ENCODE assay signal across 11 cellular contexts in the genomic region with DNA sequence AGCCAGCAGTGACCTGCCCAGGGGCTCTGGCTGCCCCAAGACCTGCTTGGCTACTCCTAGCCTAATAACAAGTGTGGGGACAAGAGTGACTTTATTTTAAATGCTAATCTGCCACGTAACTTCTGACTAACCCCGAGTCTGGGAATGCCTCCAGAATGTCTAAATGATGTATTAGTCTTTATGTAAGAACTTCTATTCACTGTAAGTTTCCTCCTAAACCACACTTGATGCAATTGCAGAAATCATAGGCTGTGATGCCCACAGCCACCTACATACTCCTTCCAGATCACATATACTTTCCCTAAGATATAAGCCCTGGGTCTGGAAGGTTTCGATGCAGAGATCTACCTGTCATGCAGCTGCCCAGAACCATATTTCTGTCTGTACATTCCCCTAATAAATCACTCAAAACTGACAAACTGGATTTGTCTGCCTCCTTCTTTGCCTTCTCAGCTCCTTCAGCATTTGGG. TPM values are rescaled to one million over a fixed set of nuclear protein-coding genes. Genes with fewer than 3 reads are reported as not detected.
A peak's percentile ranks its signal among the peaks of the same experiment; 100 is the strongest.
DNase-seq lines count a peak whose midpoint lies in the region; ATAC-seq, FAIRE-seq and TF ChIP-seq lines count a peak whose summit lies in the region.
"Had no signal": no experiment of that assay in that cellular context is flagged by ENCODE, and none has a peak within 500 bp of the region (broad histone marks: within the 10 kb centered on the region; RNA-seq: fewer than 3 reads in every experiment).

No MANE protein-coding gene starts in this region.

- POLR2A ChIA-PET in activated CD8-positive, alpha-beta T cell treated with anti-CD3 and anti-CD28 coated beads for 36 hours (lab: Charles Lee): no interaction called here

- H3K36me3 Mint-ChIP-seq in Calu3 (ENCODE audit: insufficient read depth, unreplicated experiment): peaks cover 6% of the 10 kb centered on the region
- H3K36me3 Mint-ChIP-seq in activated CD8-positive, alpha-beta T cell treated with anti-CD3 and anti-CD28 coated beads for 36 hours (ENCODE audit: low read depth): no peaks in the 10 kb centered on the region

- no peaks in the 10 kb centered on the region for H3K9me3 Mint-ChIP-seq in Calu3 (ENCODE audit: low read depth, unreplicated experiment)
- no peaks in the 10 kb centered on the region for H3K9me3 Mint-ChIP-seq in activated CD8-positive, alpha-beta T cell treated with anti-CD3 and anti-CD28 coated beads for 36 hours
- H3K9me3 Mint-ChIP-seq: stimulated activated naive CD8-positive, alpha-beta T cell treated with anti-CD3 and anti-CD28 coated beads, Interleukin-15, Interleukin-2, amounts not matched to agents 100 ng/mL and 50 ng/mL, for 24 hours; T-helper 1 cell treated with Interleukin-12 subunit alpha and Interleukin-12 subunit beta and Interleukin-4 antibody, amounts not matched to agents 30 μg/mL and 1 μg/mL, for 36 hours had no signal

- TF ChIP-seq CTCF in Calu3 (IDR thresholded peaks at IDR 0.05; ENCODE audit: unreplicated experiment): no peak
- no peak for TF ChIP-seq CTCF in fibroblast of lung (conservative IDR thresholded peaks at IDR 0.05 in 1 of 2, IDR thresholded peaks at IDR 0.05 in 1 of 2; ENCODE audit: low read depth in 1 of 2, low read length in 2 of 2)
- no peak for TF ChIP-seq CTCF in activated CD8-positive, alpha-beta T cell treated with anti-CD3 and anti-CD28 coated beads for 36 hours (IDR thresholded peaks at IDR 0.05)

- no peaks in the 10 kb centered on the region for H3K36me3 ChIP-seq in fibroblast of lung (ENCODE audit: control insufficient read depth, insufficient read depth, low read length)

- no peaks in the 10 kb centered on the region for H3K27me3 Mint-ChIP-seq in Calu3 (ENCODE audit: unreplicated experiment)
- no peaks in the 10 kb centered on the region for H3K27me3 Mint-ChIP-seq in activated CD8-positive, alpha-beta T cell treated with anti-CD3 and anti-CD28 coated beads for 36 hours
- H3K27me3 Mint-ChIP-seq: stimulated activated naive CD8-positive, alpha-beta T cell treated with anti-CD3 and anti-CD28 coated beads, Interleukin-15, Interleukin-2, amounts not matched to agents 100 ng/mL and 50 ng/mL, for 24 hours had no signal

- intact Hi-C loops in Calu3 (cut with micrococcal nuclease; ENCODE audit: unreplicated experiment): no loop called here
- intact Hi-C loops in activated CD8-positive, alpha-beta T cell treated with anti-CD3 and anti-CD28 coated beads for 36 hours (cut with micrococcal nuclease): no loop called here

- H3K4me3 ChIP-seq in fibroblast of lung (replicated peaks in 1 of 4; ENCODE audit: control extremely low read depth in 1 of 4, insufficient read depth in 1 of 4, low read depth in 3 of 4, low read length in 4 of 4): no peak overlapping the region

- H4K20me1 ChIP-seq in fibroblast of lung (ENCODE audit: control insufficient read depth, extremely low read depth, insufficient read depth, low read length): no peaks in the 10 kb centered on the region

- BruUV-seq in Calu3 (replicated peaks; lab: Mats Ljungman, UMichigan): no TSS peak

- CTCF ChIA-PET in Calu3 (lab: Charles Lee): no interaction called here
- CTCF ChIA-PET in activated CD8-positive, alpha-beta T cell treated with anti-CD3 and anti-CD28 coated beads for 36 hours (lab: Charles Lee): no interaction called here

- no peak for TF ChIP-seq POLR2A in GM12891 (IDR thresholded peaks at IDR 0.05; ENCODE audit: low read depth, low read length)

- H3K27ac ChIP-seq in fibroblast of lung (ENCODE audit: insufficient read depth, low read length): peak overlapping the region; percentile 8

- H3K9ac ChIP-seq in fibroblast of lung (ENCODE audit: insufficient read depth, low read length): no peak overlapping the region

- H3K27ac Mint-ChIP-seq in Calu3 (ENCODE audit: unreplicated experiment): no peak overlapping the region
- H3K27ac Mint-ChIP-seq in activated CD8-positive, alpha-beta T cell treated with anti-CD3 and anti-CD28 coated beads for 36 hours: no peak overlapping the region
- H3K27ac Mint-ChIP-seq: stimulated activated naive CD8-positive, alpha-beta T cell treated with anti-CD3 and anti-CD28 coated beads, Interleukin-15, Interleukin-2, amounts not matched to agents 100 ng/mL and 50 ng/mL, for 24 hours; T-helper 1 cell treated with Interleukin-12 subunit alpha and Interleukin-12 subunit beta and Interleukin-4 antibody, amounts not matched to agents 30 μg/mL and 1 μg/mL, for 36 hours had no signal

- DNase-seq in Calu3 (peak; percentile 8), RKO (ENCODE audit: low spot score) (peak; percentile 86), fibroblast of lung (ENCODE audit: low read depth in 2 of 2) (peak; percentile 97), putamen (ENCODE audit: low spot score) (peak; percentile 49), GM12891 (ENCODE audit: insufficient read length, low spot score) (no peak), cerebellar cortex (ENCODE audit: low spot score) (no peak), NCI-H2171 (lab: John Stamatoyannopoulos, UW) (no peak)
- no peak for DNase-seq in activated CD8-positive, alpha-beta T cell treated with anti-CD3 and anti-CD28 coated beads for 36 hours
- DNase-seq: anterior cingulate cortex had no signal

- H3K4me1 Mint-ChIP-seq in Calu3 (ENCODE audit: low read depth, unreplicated experiment): peaks cover 16% of the 10 kb centered on the region
- peaks cover 9% of the 10 kb centered on the region for H3K4me1 Mint-ChIP-seq in activated CD8-positive, alpha-beta T cell treated with anti-CD3 and anti-CD28 coated beads for 36 hours (ENCODE audit: low read depth)

- no peak overlapping the region for H3K4me3 Mint-ChIP-seq in Calu3 (ENCODE audit: low read depth, unreplicated experiment)
- no peak overlapping the region for H3K4me3 Mint-ChIP-seq in activated CD8-positive, alpha-beta T cell treated with anti-CD3 and anti-CD28 coated beads for 36 hours
- H3K4me3 Mint-ChIP-seq: stimulated activated naive CD8-positive, alpha-beta T cell treated with anti-CD3 and anti-CD28 coated beads, Interleukin-15, Interleukin-2, amounts not matched to agents 100 ng/mL and 50 ng/mL, for 24 hours; T-helper 1 cell treated with Interleukin-12 subunit alpha and Interleukin-12 subunit beta and Interleukin-4 antibody, amounts not matched to agents 30 μg/mL and 1 μg/mL, for 36 hours had no signal

- peaks cover 11% of the 10 kb centered on the region for H3K4me1 ChIP-seq in fibroblast of lung (ENCODE audit: control insufficient read depth, extremely low read depth, insufficient read depth, low read length)

- H3K27me3 ChIP-seq in fibroblast of lung (ENCODE audit: control insufficient read depth, insufficient read depth, low read length): no peaks in the 10 kb centered on the region

- FAIRE-seq in GM12891 (lab: Jason Lieb, UNC): no peak

- no peaks in the 10 kb centered on the region for H3K9me3 ChIP-seq in fibroblast of lung (ENCODE audit: control insufficient read depth, insufficient read depth, low read depth, low read length)

- H3K79me2 ChIP-seq in fibroblast of lung (ENCODE audit: control insufficient read depth, insufficient read depth, low read length): peaks cover 2% of the 10 kb centered on the region

- H3K4me2 ChIP-seq in fibroblast of lung (ENCODE audit: extremely low read depth, insufficient read depth, low read length): peak overlapping the region; percentile 62

- ATAC-seq in activated CD8-positive, alpha-beta T cell treated with anti-CD3 and anti-CD28 coated beads for 36 hours: no peak

- H2AFZ ChIP-seq in fibroblast of lung (ENCODE audit: low read length): no peak overlapping the region

TF ChIP-seq in GM12891, 5 proteins besides CTCF, POLR2A, EP300 and RAD21:
- no peak for TF ChIP-seq SPI1 (IDR thresholded peaks at IDR 0.05; ENCODE audit: low read depth, low read length)
- TF ChIP-seq POLR2AphosphoS5 (IDR thresholded peaks at IDR 0.05; ENCODE audit: low read depth, low read length): no peak
- TF ChIP-seq TAF1 (IDR thresholded peaks at IDR 0.05; ENCODE audit: low read depth, low read length): no peak
- no peak for TF ChIP-seq PAX5 (IDR thresholded peaks at IDR 0.05; ENCODE audit: insufficient read depth, low read length, severe bottlenecking)
- TF ChIP-seq POU2F2 (IDR thresholded peaks at IDR 0.05; ENCODE audit: low read depth, low read length): no peak

RNA-seq across cellular contexts. Expression of a gene that starts 5.9 kb away (rescaled TPM):
- total RNA-seq in Calu3 (2022) (35.0 and 37.9 TPM in 2 replicates), fibroblast of lung (30.6 and 42.6 TPM in 2 replicates)
- polyA plus RNA-seq in fibroblast of lung: 43.2 and 50.0 TPM in 2 replicates
- polyA plus RNA-seq in fibroblast of lung (2012): 29.4 and 38.6 TPM in 2 replicates
- polyA minus RNA-seq in fibroblast of lung (ENCODE audit: low replicate concordance): 8.7 and 9.9 TPM in 2 replicates
- polyA plus RNA-seq in GM12891 (2012; ENCODE audit: low read depth, missing spikeins): 26.4 TPM
- 10 to 100 TPM; 19.4 to 22.8 TPM for total RNA-seq in activated CD8-positive, alpha-beta T cell treated with anti-CD3 and anti-CD28 coated beads for 36 hours

RNA-seq across cellular contexts. Expression of a gene that starts 51.1 kb away (rescaled TPM):
- total RNA-seq in Calu3 (2022) (34.9 and 36.6 TPM in 2 replicates), fibroblast of lung (14.1 and 17.3 TPM in 2 replicates)
- polyA plus RNA-seq in fibroblast of lung: 10.1 and 12.6 TPM in 2 replicates
- polyA plus RNA-seq in fibroblast of lung (2012): 10.8 and 11.1 TPM in 2 replicates
- 35.4 and 45.8 TPM in 2 replicates for polyA minus RNA-seq in fibroblast of lung (ENCODE audit: low replicate concordance)
- 4.8 TPM for polyA plus RNA-seq in GM12891 (2012; ENCODE audit: low read depth, missing spikeins)
- 10 to 100 TPM; 16.1 to 17.3 TPM for total RNA-seq in activated CD8-positive, alpha-beta T cell treated with anti-CD3 and anti-CD28 coated beads for 36 hours

Comparison
In these comparisons a context has a peak if more than half of its experiments do, and no peak if none do; other contexts are left out.
1. DNase-seq: peak in Calu3 (single experiment), RKO (single experiment), fibroblast of lung (2 of 2) and putamen (single experiment); none in GM12891 (single experiment), cerebellar cortex (single experiment), activated CD8-positive, alpha-beta T cell treated with anti-CD3 and anti-CD28 coated beads for 36 hours (single experiment) and NCI-H2171 (single experiment).